Comparison of ENCODE assay signal across 1 cellular context in the genomic region with DNA sequence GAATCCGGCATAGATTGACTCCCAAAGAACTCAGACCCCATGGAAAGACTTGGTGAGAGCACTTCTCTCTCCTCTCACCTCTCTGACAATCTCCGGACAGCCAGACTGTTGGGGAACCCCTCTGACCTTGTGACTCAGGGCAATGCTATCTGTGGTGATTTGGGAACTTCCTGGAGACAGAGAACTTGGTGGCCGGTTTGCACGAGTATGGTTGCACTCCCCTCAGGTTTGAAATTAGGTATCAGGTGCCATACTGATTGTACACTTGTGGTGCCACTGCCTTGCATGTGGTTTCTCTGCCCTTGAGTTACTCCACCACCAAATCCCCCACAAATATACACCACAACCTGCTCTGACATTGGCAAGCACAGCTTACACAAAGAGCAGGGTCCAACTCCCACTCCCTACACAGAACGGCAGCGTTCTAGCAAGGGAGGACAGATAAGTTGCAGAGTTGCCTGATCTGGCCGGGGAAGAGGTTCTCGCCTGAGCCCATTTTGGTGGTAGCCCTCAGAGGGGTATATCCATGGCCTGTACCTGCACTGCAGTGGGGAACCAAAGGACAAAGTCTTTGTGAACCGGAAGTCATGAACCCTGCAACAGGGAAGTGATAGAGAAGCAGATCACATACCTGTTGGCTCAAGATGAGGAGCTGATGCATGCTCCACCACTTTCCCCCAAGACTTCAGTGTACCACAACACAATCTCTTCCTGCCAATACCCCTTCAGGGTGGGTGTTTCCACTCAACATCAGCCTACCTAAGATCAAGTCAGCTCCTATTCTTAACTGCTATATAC.
TF ChIP-seq lines count a peak whose summit lies in the region.

No MANE protein-coding gene starts in this region.

TF ChIP-seq in GM23338, 12 proteins besides CTCF, POLR2A, EP300 and RAD21 (continued from another document):
- TF ChIP-seq, protein P1, sequence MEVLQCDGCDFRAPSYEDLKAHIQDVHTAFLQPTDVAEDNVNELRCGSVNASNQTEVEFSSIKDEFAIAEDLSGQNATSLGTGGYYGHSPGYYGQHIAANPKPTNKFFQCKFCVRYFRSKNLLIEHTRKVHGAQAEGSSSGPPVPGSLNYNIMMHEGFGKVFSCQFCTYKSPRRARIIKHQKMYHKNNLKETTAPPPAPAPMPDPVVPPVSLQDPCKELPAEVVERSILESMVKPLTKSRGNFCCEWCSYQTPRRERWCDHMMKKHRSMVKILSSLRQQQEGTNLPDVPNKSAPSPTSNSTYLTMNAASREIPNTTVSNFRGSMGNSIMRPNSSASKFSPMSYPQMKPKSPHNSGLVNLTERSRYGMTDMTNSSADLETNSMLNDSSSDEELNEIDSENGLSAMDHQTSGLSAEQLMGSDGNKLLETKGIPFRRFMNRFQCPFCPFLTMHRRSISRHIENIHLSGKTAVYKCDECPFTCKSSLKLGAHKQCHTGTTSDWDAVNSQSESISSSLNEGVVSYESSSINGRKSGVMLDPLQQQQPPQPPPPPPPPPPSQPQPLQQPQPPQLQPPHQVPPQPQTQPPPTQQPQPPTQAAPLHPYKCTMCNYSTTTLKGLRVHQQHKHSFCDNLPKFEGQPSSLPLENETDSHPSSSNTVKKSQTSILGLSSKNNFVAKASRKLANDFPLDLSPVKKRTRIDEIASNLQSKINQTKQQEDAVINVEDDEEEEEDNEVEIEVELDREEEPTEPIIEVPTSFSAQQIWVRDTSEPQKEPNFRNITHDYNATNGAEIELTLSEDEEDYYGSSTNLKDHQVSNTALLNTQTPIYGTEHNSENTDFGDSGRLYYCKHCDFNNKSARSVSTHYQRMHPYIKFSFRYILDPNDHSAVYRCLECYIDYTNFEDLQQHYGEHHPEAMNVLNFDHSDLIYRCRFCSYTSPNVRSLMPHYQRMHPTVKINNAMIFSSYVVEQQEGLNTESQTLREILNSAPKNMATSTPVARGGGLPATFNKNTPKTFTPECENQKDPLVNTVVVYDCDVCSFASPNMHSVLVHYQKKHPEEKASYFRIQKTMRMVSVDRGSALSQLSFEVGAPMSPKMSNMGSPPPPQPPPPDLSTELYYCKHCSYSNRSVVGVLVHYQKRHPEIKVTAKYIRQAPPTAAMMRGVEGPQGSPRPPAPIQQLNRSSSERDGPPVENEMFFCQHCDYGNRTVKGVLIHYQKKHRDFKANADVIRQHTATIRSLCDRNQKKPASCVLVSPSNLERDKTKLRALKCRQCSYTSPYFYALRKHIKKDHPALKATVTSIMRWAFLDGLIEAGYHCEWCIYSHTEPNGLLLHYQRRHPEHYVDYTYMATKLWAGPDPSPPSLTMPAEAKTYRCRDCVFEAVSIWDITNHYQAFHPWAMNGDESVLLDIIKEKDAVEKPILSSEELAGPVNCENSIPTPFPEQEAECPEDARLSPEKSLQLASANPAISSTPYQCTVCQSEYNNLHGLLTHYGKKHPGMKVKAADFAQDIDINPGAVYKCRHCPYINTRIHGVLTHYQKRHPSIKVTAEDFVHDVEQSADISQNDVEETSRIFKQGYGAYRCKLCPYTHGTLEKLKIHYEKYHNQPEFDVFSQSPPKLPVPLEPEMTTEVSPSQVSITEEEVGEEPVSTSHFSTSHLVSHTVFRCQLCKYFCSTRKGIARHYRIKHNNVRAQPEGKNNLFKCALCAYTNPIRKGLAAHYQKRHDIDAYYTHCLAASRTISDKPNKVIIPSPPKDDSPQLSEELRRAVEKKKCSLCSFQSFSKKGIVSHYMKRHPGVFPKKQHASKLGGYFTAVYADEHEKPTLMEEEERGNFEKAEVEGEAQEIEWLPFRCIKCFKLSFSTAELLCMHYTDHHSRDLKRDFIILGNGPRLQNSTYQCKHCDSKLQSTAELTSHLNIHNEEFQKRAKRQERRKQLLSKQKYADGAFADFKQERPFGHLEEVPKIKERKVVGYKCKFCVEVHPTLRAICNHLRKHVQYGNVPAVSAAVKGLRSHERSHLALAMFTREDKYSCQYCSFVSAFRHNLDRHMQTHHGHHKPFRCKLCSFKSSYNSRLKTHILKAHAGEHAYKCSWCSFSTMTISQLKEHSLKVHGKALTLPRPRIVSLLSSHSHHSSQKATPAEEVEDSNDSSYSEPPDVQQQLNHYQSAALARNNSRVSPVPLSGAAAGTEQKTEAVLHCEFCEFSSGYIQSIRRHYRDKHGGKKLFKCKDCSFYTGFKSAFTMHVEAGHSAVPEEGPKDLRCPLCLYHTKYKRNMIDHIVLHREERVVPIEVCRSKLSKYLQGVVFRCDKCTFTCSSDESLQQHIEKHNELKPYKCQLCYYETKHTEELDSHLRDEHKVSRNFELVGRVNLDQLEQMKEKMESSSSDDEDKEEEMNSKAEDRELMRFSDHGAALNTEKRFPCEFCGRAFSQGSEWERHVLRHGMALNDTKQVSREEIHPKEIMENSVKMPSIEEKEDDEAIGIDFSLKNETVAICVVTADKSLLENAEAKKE (CRISPR knock-in tag; IDR thresholded peaks at IDR 0.05) = no peak
- TF ChIP-seq ZNF331 (CRISPR knock-in tag; IDR thresholded peaks at IDR 0.05; ENCODE audit: low read depth) (no peak), STAT1 (IDR thresholded peaks at IDR 0.05; ENCODE audit: unreplicated experiment) (no peak), NANOG (IDR thresholded peaks at IDR 0.05; ENCODE audit: borderline replicate concordance) (no peak), EZH2 (IDR thresholded peaks at IDR 0.05; ENCODE audit: low read depth, unreplicated experiment) (no peak), ZNF114 (CRISPR knock-in tag; IDR thresholded peaks at IDR 0.05) (no peak), EZH2phosphoT487 (IDR thresholded peaks at IDR 0.05; ENCODE audit: unreplicated experiment) (no peak), JUNB (IDR thresholded peaks at IDR 0.05; ENCODE audit: unreplicated experiment) (no peak)
- TF ChIP-seq, protein P2, sequence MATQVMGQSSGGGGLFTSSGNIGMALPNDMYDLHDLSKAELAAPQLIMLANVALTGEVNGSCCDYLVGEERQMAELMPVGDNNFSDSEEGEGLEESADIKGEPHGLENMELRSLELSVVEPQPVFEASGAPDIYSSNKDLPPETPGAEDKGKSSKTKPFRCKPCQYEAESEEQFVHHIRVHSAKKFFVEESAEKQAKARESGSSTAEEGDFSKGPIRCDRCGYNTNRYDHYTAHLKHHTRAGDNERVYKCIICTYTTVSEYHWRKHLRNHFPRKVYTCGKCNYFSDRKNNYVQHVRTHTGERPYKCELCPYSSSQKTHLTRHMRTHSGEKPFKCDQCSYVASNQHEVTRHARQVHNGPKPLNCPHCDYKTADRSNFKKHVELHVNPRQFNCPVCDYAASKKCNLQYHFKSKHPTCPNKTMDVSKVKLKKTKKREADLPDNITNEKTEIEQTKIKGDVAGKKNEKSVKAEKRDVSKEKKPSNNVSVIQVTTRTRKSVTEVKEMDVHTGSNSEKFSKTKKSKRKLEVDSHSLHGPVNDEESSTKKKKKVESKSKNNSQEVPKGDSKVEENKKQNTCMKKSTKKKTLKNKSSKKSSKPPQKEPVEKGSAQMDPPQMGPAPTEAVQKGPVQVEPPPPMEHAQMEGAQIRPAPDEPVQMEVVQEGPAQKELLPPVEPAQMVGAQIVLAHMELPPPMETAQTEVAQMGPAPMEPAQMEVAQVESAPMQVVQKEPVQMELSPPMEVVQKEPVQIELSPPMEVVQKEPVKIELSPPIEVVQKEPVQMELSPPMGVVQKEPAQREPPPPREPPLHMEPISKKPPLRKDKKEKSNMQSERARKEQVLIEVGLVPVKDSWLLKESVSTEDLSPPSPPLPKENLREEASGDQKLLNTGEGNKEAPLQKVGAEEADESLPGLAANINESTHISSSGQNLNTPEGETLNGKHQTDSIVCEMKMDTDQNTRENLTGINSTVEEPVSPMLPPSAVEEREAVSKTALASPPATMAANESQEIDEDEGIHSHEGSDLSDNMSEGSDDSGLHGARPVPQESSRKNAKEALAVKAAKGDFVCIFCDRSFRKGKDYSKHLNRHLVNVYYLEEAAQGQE (IDR thresholded peaks at IDR 0.05; ENCODE audit: unreplicated experiment) = no peak
- TF ChIP-seq, protein P3, sequence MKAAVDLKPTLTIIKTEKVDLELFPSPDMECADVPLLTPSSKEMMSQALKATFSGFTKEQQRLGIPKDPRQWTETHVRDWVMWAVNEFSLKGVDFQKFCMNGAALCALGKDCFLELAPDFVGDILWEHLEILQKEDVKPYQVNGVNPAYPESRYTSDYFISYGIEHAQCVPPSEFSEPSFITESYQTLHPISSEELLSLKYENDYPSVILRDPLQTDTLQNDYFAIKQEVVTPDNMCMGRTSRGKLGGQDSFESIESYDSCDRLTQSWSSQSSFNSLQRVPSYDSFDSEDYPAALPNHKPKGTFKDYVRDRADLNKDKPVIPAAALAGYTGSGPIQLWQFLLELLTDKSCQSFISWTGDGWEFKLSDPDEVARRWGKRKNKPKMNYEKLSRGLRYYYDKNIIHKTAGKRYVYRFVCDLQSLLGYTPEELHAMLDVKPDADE (IDR thresholded peaks at IDR 0.05) = no peak
